ENCODE assay signal across 8 cellular contexts in the genomic region with DNA sequence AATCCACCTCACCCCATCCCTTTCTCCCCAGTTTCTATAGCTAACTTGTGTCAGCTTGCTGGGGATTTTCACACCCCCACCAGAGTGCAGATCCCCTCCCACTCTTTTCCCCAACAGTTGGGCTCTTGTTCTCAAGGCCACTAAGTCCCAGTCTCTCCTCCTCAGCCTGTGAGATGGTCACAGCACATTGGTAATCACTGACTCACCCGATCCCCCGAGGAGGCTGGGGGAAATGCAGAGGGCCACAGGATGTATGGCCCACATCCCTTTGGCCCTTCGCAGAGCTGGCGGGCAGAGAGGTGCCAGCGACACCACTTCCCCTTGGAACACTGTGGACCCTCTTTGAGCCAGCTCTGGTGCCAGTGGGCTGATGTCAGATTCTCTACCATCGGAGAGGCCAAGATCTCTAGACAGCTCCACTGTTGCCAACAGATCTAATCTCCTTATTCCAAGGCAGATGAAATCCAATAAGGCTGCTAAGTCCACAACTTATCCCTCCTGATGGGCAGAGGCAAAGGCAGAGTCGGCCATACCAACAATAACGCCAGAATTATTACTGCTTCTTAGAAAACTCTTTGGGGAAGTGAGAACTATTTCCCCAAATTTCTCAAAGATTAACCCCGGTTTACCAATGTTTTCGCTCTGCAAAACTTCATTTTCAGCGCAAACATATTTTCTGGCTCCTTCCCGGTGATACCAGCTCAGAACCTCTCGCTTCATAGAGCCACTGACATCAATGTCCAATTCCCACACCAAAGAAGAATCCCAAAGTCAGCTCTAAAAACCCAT. TPM values are rescaled to one million over a fixed set of nuclear protein-coding genes. Genes with fewer than 3 reads are reported as not detected.
DNase-seq lines count a peak whose midpoint lies in the region; TF ChIP-seq lines count a peak whose summit lies in the region.

No MANE protein-coding gene starts in this region.

- POLR2A ChIA-PET in activated CD4-positive, alpha-beta memory T cell treated with anti-CD3 and anti-CD28 coated beads, Interleukin-2, amount 10 ng/mL, durations not matched to agents 7 days and 5 days (lab: Charles Lee) = interaction anchor here (0.6 to 6.9 kb wide), 11 partner anchors 24 to 83 kb away, joined by 3 to 72 read pairs (median 6); partner anchors contain the start of genes PRPF40B and TMBIM6

- H3K9me3 ChIP-seq in neutrophil = no peaks in the 10 kb centered on the region

- H3K4me1 Mint-ChIP-seq in CD14-positive monocyte = peaks cover 43% of the 10 kb centered on the region
- peaks cover 43% of the 10 kb centered on the region for H3K4me1 Mint-ChIP-seq in activated CD4-positive, alpha-beta memory T cell treated with anti-CD3 and anti-CD28 coated beads, Interleukin-2, amount 10 ng/mL, durations not matched to agents 7 days and 5 days

- H3K27ac Mint-ChIP-seq in CD14-positive monocyte = peak overlapping the region; percentile 66 to 88 (median 82)
- H3K27ac Mint-ChIP-seq in activated CD4-positive, alpha-beta memory T cell treated with anti-CD3 and anti-CD28 coated beads, Interleukin-2, amount 10 ng/mL, durations not matched to agents 7 days and 5 days = peak overlapping the region; percentile 59

- peaks cover 3 to 11% of the 10 kb centered on the region in 2 donors for H3K36me3 Mint-ChIP-seq in CD14-positive monocyte
- H3K36me3 Mint-ChIP-seq in activated CD4-positive, alpha-beta memory T cell treated with anti-CD3 and anti-CD28 coated beads, Interleukin-2, amount 10 ng/mL, durations not matched to agents 7 days and 5 days (ENCODE audit: low read depth) = peaks cover 7% of the 10 kb centered on the region

- H3K4me3 Mint-ChIP-seq in CD14-positive monocyte = peak overlapping the region; percentile 96
- H3K4me3 Mint-ChIP-seq in activated CD4-positive, alpha-beta memory T cell treated with anti-CD3 and anti-CD28 coated beads, Interleukin-2, amount 10 ng/mL, durations not matched to agents 7 days and 5 days = peak overlapping the region; percentile 88

- H3K27me3 Mint-ChIP-seq in CD14-positive monocyte (ENCODE audit: low read depth in 3 of 3) = peaks cover 9 to 16% (median 12%) of the 10 kb centered on the region in 3 donors
- peaks cover 14% of the 10 kb centered on the region for H3K27me3 Mint-ChIP-seq in activated CD4-positive, alpha-beta memory T cell treated with anti-CD3 and anti-CD28 coated beads, Interleukin-2, amount 10 ng/mL, durations not matched to agents 7 days and 5 days

- CTCF ChIA-PET in activated CD4-positive, alpha-beta memory T cell treated with anti-CD3 and anti-CD28 coated beads, Interleukin-2, amount 10 ng/mL, durations not matched to agents 7 days and 5 days (lab: Charles Lee) = interaction anchor here (1.0 to 13.4 kb wide), 8 partner anchors 8 to 82 kb away, joined by 3 to 372 read pairs (median 8); partner anchors contain the start of genes PRPF40B and TMBIM6

- intact Hi-C loops in CD14-positive monocyte (cut with micrococcal nuclease) = loop anchor here in 1 of 2 donors (1.0 to 10.0 kb wide), 4 partner anchors 7 to 1219 kb away; partner anchors contain the start of gene TMBIM6

- peak overlapping the region; percentile 66 for H3K27ac ChIP-seq in neutrophil

- H3K9me3 Mint-ChIP-seq in CD14-positive monocyte = no peaks in the 10 kb centered on the region
- H3K9me3 Mint-ChIP-seq in activated CD4-positive, alpha-beta memory T cell treated with anti-CD3 and anti-CD28 coated beads, Interleukin-2, amount 10 ng/mL, durations not matched to agents 7 days and 5 days = no peaks in the 10 kb centered on the region

- TF ChIP-seq CTCF in CD14-positive monocyte (IDR thresholded peaks at IDR 0.05) (no peak), HFF-Myc (IDR thresholded peaks at IDR 0.05; ENCODE audit: low read depth, low read length, missing control alignments) (no peak), neutrophil (IDR thresholded peaks at IDR 0.05) (no peak)

- H3K4me3 ChIP-seq in HFF-Myc (replicated peaks; ENCODE audit: low read depth, low read length) (peak overlapping the region; percentile 79), neutrophil (ENCODE audit: low read depth in 1 of 2, low read length in 1 of 2) (peak overlapping the region; percentile 79 to 88)

- H3K27me3 ChIP-seq in neutrophil = peaks cover 26% of the 10 kb centered on the region

- peaks cover 15 to 17% of the 10 kb centered on the region in 2 experiments for H3K4me1 ChIP-seq in neutrophil (ENCODE audit: control insufficient read depth in 1 of 2, insufficient read depth in 1 of 2, low read depth in 1 of 2, low read length in 1 of 2)

- H3K36me3 ChIP-seq in neutrophil = no peaks in the 10 kb centered on the region

- DNase-seq in CD14-positive monocyte (ENCODE audit: low spot score) (peak; percentile 70), HFF-Myc (ENCODE audit: extremely low read depth, low read depth) (no peak), foreskin melanocyte (peak; percentile 78), activated gamma-delta T cell treated with Interleukin-2 at 50 U/mL for 16 hours (no peak), NCI-H510A (lab: John Stamatoyannopoulos, UW) (no peak), DMS79 (lab: John Stamatoyannopoulos, UW) (no peak)
- DNase-seq in activated CD4-positive, alpha-beta memory T cell treated with anti-CD3 and anti-CD28 coated beads, Interleukin-2, amount 10 ng/mL, durations not matched to agents 7 days and 5 days = peak; percentile 28

RNA-seq across cellular contexts. Expression of gene FMNL3, which starts 1.5 kb away (rescaled TPM):
- polyA plus RNA-seq in CD14-positive monocyte = 1 to 10 TPM; 1.5 to 1.7 TPM
- total RNA-seq in activated CD4-positive, alpha-beta memory T cell treated with anti-CD3 and anti-CD28 coated beads, Interleukin-2, amount 10 ng/mL, durations not matched to agents 7 days and 5 days = 10 to 100 TPM; 34.7 to 34.9 TPM

RNA-seq across cellular contexts. Expression of gene TMBIM6, which starts 35.7 kb away (rescaled TPM):
- 1,000 to 10,000 TPM; 1,396 to 1,453 TPM for polyA plus RNA-seq in CD14-positive monocyte
- 100 to 1,000 TPM; 600 to 613 TPM for total RNA-seq in activated CD4-positive, alpha-beta memory T cell treated with anti-CD3 and anti-CD28 coated beads, Interleukin-2, amount 10 ng/mL, durations not matched to agents 7 days and 5 days

Comparison
In these comparisons a context has a peak if more than half of its experiments do, and no peak if none do; other contexts are left out.
1. DNase-seq: peak in CD14-positive monocyte (single experiment), activated CD4-positive, alpha-beta memory T cell treated with anti-CD3 and anti-CD28 coated beads, Interleukin-2, amount 10 ng/mL, durations not matched to agents 7 days and 5 days (single experiment) and foreskin melanocyte (single experiment); none in HFF-Myc (single experiment), activated gamma-delta T cell treated with Interleukin-2 at 50 U/mL for 16 hours (single experiment), NCI-H510A (single experiment) and DMS79 (single experiment).